In the genomic region with DNA sequence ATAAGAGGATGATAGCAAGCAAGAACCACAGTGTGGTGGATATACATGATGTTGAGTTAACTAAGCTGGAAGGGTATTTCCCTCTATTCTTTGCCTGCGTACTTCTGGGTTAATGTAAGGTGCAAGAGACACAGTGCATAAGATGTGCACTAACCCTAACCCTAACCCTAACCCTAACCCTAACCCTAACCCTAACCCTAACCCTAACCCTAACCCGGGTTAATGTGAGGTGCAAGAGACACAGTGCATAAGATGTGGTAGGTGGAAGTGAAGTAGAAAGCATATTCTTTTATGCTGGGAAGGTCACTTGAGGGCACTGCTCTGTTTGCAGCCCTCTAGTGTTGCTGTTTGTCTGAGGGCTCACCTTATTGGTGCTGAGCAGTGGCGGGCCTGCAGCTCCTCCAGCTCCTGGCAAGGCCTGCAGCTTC, we compare ENCODE assay signal across 1 cellular context.
TF ChIP-seq lines count a peak whose summit lies in the region.

No MANE protein-coding gene starts in this region.

TF ChIP-seq in SK-N-SH treated with all-trans-retinoic acid at 6 μM for 48 hours, 23 proteins besides CTCF, POLR2A, EP300 and RAD21 (continued from another document):
- TF ChIP-seq, protein P1, sequence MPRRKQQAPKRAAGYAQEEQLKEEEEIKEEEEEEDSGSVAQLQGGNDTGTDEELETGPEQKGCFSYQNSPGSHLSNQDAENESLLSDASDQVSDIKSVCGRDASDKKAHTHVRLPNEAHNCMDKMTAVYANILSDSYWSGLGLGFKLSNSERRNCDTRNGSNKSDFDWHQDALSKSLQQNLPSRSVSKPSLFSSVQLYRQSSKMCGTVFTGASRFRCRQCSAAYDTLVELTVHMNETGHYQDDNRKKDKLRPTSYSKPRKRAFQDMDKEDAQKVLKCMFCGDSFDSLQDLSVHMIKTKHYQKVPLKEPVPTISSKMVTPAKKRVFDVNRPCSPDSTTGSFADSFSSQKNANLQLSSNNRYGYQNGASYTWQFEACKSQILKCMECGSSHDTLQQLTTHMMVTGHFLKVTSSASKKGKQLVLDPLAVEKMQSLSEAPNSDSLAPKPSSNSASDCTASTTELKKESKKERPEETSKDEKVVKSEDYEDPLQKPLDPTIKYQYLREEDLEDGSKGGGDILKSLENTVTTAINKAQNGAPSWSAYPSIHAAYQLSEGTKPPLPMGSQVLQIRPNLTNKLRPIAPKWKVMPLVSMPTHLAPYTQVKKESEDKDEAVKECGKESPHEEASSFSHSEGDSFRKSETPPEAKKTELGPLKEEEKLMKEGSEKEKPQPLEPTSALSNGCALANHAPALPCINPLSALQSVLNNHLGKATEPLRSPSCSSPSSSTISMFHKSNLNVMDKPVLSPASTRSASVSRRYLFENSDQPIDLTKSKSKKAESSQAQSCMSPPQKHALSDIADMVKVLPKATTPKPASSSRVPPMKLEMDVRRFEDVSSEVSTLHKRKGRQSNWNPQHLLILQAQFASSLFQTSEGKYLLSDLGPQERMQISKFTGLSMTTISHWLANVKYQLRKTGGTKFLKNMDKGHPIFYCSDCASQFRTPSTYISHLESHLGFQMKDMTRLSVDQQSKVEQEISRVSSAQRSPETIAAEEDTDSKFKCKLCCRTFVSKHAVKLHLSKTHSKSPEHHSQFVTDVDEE (CRISPR knock-in tag; IDR thresholded peaks at IDR 0.05) = no peak
- TF ChIP-seq ZC3H10 (CRISPR knock-in tag; IDR thresholded peaks at IDR 0.05) = no peak
